Comparison of ENCODE assay signal across 18 cellular contexts in the genomic region with DNA sequence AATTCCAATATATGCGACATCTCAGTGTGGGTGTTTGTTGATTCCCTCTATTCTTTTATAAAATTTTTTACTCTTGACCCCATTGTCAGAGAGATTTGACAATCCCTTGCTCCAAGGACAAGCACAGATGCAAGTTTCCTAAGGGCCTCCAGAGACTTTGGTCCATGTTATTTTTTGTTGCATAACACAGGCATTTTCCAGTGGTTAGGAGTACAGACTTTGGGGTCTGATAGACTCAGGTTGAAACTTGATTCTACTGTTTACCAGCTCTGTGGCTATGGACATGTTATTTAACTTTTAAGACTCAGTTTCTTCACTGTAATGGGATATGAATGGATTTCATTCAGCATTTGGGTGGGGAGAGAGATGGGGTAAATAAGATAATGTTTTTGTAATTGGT.
DNase-seq lines count a peak whose midpoint lies in the region; ATAC-seq and TF ChIP-seq lines count a peak whose summit lies in the region.
"Had no signal": no experiment of that assay in that cellular context is flagged by ENCODE, and none has a peak within 500 bp of the region (broad histone marks: within the 10 kb centered on the region; RNA-seq: fewer than 3 reads in every experiment).

No MANE protein-coding gene starts in this region.

- H3K4me3 ChIP-seq in esophagus muscularis mucosa: no peak overlapping the region
- H3K4me3 ChIP-seq: A549, GM23338 had no signal

- peak; percentile 12 for DNase-seq in NCI-H2171 treated with DMSO at 0.1 percent for 48 hours (lab: John Stamatoyannopoulos, UW)
- no peak for DNase-seq in NCI-H2171 (lab: John Stamatoyannopoulos, UW)
- DNase-seq in LHCN-M2 (ENCODE audit: low read depth): peak; percentile 65
- DNase-seq in esophagus muscularis mucosa (ENCODE audit: extremely low spot score): peak; percentile 24
- DNase-seq in sciatic nerve (ENCODE audit: low spot score): no peak
- no peak for DNase-seq in naive thymus-derived CD8-positive, alpha-beta T cell
- no peak for DNase-seq in activated effector memory CD4-positive, alpha-beta T cell treated with anti-CD3 and anti-CD28 coated beads, Interleukin-2, amount 50 U/mL, for 16 hours
- DNase-seq in MV-4-11 (lab: John Stamatoyannopoulos, UW): no peak
- DNase-seq: AML-193; Caco-2; CD4-positive, alpha-beta T cell; H7; HFFc6 had no signal

- no peaks in the 10 kb centered on the region for H3K9me3 Mint-ChIP-seq in naive thymus-derived CD8-positive, alpha-beta T cell
- H3K9me3 Mint-ChIP-seq: CD4-positive, alpha-beta T cell; GM23338; HFFc6 had no signal

- no peaks in the 10 kb centered on the region for H3K36me3 Mint-ChIP-seq in naive thymus-derived CD8-positive, alpha-beta T cell

- intact Hi-C loops in esophagus muscularis mucosa (cut with DNase I): no loop called here
- intact Hi-C loops in sciatic nerve (cut with DNase I): no loop called here

- H3K27ac ChIP-seq in esophagus muscularis mucosa (replicated peaks in 1 of 4): no peak overlapping the region
- H3K27ac ChIP-seq: 22Rv1, A549, C4-2B had no signal

- H3K4me1 ChIP-seq in esophagus muscularis mucosa: peaks cover 0 to 12% (median 7%) of the 10 kb centered on the region in 4 donors
- H3K4me1 ChIP-seq: A549, Caco-2 had no signal

- no peak overlapping the region for H3K27ac Mint-ChIP-seq in naive thymus-derived CD8-positive, alpha-beta T cell
- H3K27ac Mint-ChIP-seq: CD4-positive, alpha-beta T cell; GM23338; HFFc6 had no signal

- peaks cover 0 to 2% (median 0%) of the 10 kb centered on the region in 4 donors for H3K4me1 Mint-ChIP-seq in naive thymus-derived CD8-positive, alpha-beta T cell

- TF ChIP-seq CTCF in esophagus muscularis mucosa (IDR thresholded peaks at IDR 0.05): no peak

- peaks cover 0 to 16% (median 8%) of the 10 kb centered on the region in 5 donors for H3K27me3 Mint-ChIP-seq in naive thymus-derived CD8-positive, alpha-beta T cell
- H3K27me3 Mint-ChIP-seq: CD4-positive, alpha-beta T cell had no signal

- H3K4me3 Mint-ChIP-seq in naive thymus-derived CD8-positive, alpha-beta T cell: no peak overlapping the region
- H3K4me3 Mint-ChIP-seq: CD4-positive, alpha-beta T cell; GM23338; HFFc6 had no signal

- H3K9me3 ChIP-seq in esophagus muscularis mucosa: no peaks in the 10 kb centered on the region
- H3K9me3 ChIP-seq: A549, Caco-2 had no signal

- POLR2A ChIA-PET in naive thymus-derived CD8-positive, alpha-beta T cell (lab: Charles Lee): no interaction called here

- TF ChIP-seq POLR2A in esophagus muscularis mucosa (IDR thresholded peaks at IDR 0.05; ENCODE audit: low read depth): no peak

- no peak for TF ChIP-seq EP300 in esophagus muscularis mucosa (IDR thresholded peaks at IDR 0.05)

- WGBS in esophagus muscularis mucosa: 94% methylated on average over 1 of the region's 1 CpG

- no peaks in the 10 kb centered on the region for H3K27me3 ChIP-seq in esophagus muscularis mucosa

- ATAC-seq in sciatic nerve: peak; percentile 76
- ATAC-seq in naive thymus-derived CD8-positive, alpha-beta T cell: no peak
- ATAC-seq: A549, GM23338, HCT116 had no signal

- H3K36me3 ChIP-seq in esophagus muscularis mucosa: no peaks in the 10 kb centered on the region

Comparison
In these comparisons a context has a peak if more than half of its experiments do, and no peak if none do; other contexts are left out.
1. DNase-seq: peak in NCI-H2171 treated with DMSO at 0.1 percent for 48 hours (single experiment), LHCN-M2 (single experiment) and esophagus muscularis mucosa (single experiment); none in NCI-H2171 (single experiment), sciatic nerve (single experiment), naive thymus-derived CD8-positive, alpha-beta T cell (0 of 10), activated effector memory CD4-positive, alpha-beta T cell treated with anti-CD3 and anti-CD28 coated beads, Interleukin-2, amount 50 U/mL, for 16 hours (single experiment) and MV-4-11 (single experiment).